Comparison of ENCODE assay signal across 6 cellular contexts in genomic region chr20:17010181-17010580, GRCh38.
"Had no signal": no experiment of that assay in that cellular context is flagged by ENCODE, and none has a peak within 500 bp of the region (broad histone marks: within the 10 kb centered on the region; RNA-seq: fewer than 3 reads in every experiment).

No MANE protein-coding gene starts in this region.

- H2AFZ ChIP-seq: GM23338 had no signal

- DNase-seq: H9, HCEC 1CT, IMR-90, KG1 had no signal

- H3K4me2 ChIP-seq: GM23338 had no signal

- H3K4me3 ChIP-seq: GM23338, K562 had no signal

- ATAC-seq: GM23338, K562 had no signal
